1 cellular context compared by ENCODE assay signal in the genomic region with DNA sequence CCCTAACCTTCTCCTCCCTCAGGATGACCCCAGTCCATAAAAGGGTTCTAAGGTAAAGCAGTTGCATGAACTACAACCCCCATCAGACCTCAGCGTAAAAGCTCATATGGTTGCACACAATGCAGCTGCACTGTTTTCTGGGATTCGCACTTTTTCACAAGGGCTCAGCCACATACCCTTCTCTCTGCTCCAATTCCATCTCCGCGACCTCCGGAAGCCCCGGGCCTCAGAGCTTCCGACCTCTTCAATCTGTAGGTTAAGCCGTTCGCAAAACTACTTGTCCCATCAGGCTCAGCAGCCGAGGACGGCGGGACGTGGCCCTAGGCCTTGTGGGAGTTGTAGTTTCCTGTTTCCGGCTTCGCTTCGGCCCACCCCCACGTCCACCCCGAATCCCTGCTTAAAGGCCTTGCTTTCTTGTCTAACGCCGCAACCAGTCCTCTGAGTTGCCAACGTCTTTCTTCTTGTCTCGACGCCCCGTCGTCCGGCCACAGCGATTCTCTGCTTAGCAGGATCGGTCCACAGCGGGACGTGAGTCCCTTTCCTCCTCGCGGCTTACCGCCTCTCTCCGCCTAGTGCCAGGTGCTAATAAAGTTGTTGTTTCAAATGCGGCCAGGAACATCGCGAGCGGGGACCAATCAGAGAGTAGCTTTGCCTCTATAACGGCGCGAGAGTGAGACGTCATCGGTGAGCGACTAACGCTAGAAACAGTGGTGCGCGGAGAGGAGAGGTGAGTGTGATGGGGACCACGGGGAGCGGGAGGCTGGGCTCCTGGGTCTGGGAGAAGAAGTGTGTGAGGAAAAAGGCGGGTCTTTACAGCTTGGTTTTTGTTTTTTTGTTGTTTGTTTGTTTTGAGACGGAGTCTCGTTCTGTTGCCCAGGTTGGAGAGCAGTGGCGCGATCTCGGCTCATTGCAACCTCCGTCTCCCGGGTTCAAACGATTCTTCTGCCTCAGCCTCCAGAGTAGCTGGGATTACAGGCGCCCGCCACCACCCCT.
TF ChIP-seq lines count a peak whose summit lies in the region.

TSS of gene PRPF31 (plus strand) at position 684 of the 993 bp plus-strand sequence. CDS start 2,525 bp downstream, outside the sequence.
A gene with protein sequence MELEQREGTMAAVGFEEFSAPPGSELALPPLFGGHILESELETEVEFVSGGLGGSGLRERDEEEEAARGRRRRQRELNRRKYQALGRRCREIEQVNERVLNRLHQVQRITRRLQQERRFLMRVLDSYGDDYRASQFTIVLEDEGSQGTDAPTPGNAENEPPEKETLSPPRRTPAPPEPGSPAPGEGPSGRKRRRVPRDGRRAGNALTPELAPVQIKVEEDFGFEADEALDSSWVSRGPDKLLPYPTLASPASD (minus strand): TSS at position 587 of the 993 bp plus-strand sequence. CDS start 388 bp downstream, at position 199.

TF ChIP-seq in SK-N-SH, 30 proteins besides CTCF, POLR2A, EP300 and RAD21 (continued from another document):
- TF ChIP-seq NRF1 (IDR thresholded peaks at IDR 0.05; ENCODE audit: low read depth, low read length) (no peak), TEAD4 (IDR thresholded peaks at IDR 0.05; ENCODE audit: borderline replicate concordance, insufficient read depth) (no peak), SIN3A (IDR thresholded peaks at IDR 0.05; ENCODE audit: borderline replicate concordance, low read depth, low read length) (peak; percentile 81; the same call in 1 of the 2 replicates)
- TF ChIP-seq, protein P1, sequence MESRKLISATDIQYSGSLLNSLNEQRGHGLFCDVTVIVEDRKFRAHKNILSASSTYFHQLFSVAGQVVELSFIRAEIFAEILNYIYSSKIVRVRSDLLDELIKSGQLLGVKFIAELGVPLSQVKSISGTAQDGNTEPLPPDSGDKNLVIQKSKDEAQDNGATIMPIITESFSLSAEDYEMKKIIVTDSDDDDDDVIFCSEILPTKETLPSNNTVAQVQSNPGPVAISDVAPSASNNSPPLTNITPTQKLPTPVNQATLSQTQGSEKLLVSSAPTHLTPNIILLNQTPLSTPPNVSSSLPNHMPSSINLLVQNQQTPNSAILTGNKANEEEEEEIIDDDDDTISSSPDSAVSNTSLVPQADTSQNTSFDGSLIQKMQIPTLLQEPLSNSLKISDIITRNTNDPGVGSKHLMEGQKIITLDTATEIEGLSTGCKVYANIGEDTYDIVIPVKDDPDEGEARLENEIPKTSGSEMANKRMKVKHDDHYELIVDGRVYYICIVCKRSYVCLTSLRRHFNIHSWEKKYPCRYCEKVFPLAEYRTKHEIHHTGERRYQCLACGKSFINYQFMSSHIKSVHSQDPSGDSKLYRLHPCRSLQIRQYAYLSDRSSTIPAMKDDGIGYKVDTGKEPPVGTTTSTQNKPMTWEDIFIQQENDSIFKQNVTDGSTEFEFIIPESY (IDR thresholded peaks at IDR 0.05; ENCODE audit: borderline replicate concordance, low read depth): peak; percentile 95
TF ChIP-seq in SK-N-SH: peak in this region for 15.
